20 cellular contexts compared by ENCODE assay signal in the genomic region with DNA sequence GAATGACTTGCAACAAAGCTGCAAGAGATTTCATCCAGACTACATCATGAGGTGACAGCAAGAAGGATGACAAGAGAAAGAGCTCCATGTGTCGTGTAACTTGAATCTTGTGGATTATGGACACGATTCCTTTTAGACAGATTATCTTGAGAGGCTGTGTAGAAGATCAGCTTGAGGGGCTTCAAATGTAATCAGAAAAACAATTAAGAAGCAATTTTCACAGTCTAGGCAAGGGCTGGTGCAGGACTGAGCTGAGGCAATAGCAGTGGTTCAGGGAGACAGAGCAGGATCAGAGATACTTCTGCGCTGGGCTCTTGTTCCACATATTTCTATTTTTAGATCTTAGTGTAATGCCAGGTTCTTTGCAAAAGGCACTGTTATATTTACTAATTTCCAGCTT.
A peak's percentile ranks its signal among the peaks of the same experiment; 100 is the strongest.
DNase-seq lines count a peak whose midpoint lies in the region; ATAC-seq and TF ChIP-seq lines count a peak whose summit lies in the region.
"Had no signal": no experiment of that assay in that cellular context is flagged by ENCODE, and none has a peak within 500 bp of the region (broad histone marks: within the 10 kb centered on the region; RNA-seq: fewer than 3 reads in every experiment).

No MANE protein-coding gene starts in this region.

- no peak overlapping the region for H3K4me3 Mint-ChIP-seq in neural crest cell
- H3K4me3 Mint-ChIP-seq: CD14-positive monocyte; CD4-positive, alpha-beta memory T cell; CD4-positive, CD25-positive, alpha-beta regulatory T cell; CD8-positive, alpha-beta memory T cell had no signal

- H3K36me3 ChIP-seq in WERI-Rb-1 = no peaks in the 10 kb centered on the region
- no peaks in the 10 kb centered on the region for H3K36me3 ChIP-seq in testis (ENCODE audit: low read depth, missing control alignments)
- H3K36me3 ChIP-seq: BE2C, BLaER1 had no signal

- H3K4me1 Mint-ChIP-seq in neural crest cell = no peaks in the 10 kb centered on the region
- H3K4me1 Mint-ChIP-seq: CD14-positive monocyte; CD4-positive, alpha-beta memory T cell; CD8-positive, alpha-beta memory T cell had no signal

- TF ChIP-seq CTCF in WERI-Rb-1 (IDR thresholded peaks at IDR 0.05; ENCODE audit: low read depth, low read length) (no peak), neural crest cell (conservative IDR thresholded peaks at IDR 0.05) (no peak), testis (IDR thresholded peaks at IDR 0.05) (no peak)

- H3K36me3 Mint-ChIP-seq in neural crest cell (ENCODE audit: low read depth) = peaks cover 4% of the 10 kb centered on the region
- H3K36me3 Mint-ChIP-seq: CD14-positive monocyte; CD4-positive, alpha-beta memory T cell; CD4-positive, CD25-positive, alpha-beta regulatory T cell; CD8-positive, alpha-beta memory T cell had no signal

- WGBS in testis, 2 donors = 69 to 84% methylated on average over 3 of the region's 3 CpGs

- no peaks in the 10 kb centered on the region for H3K4me1 ChIP-seq in testis
- H3K4me1 ChIP-seq: BE2C had no signal

- ATAC-seq in GM18867 (IDR thresholded peaks at IDR 0.05; ENCODE audit: unreplicated experiment) = no peak

- H3K4me3 ChIP-seq in WERI-Rb-1 (ENCODE audit: low read depth, low read length) = 0 out of 2 replicates have a peak overlapping the region, but pooled peaks have one; percentile 3
- no peak overlapping the region for H3K4me3 ChIP-seq in testis
- H3K4me3 ChIP-seq: BLaER1 had no signal

- no peak for TF ChIP-seq POLR2A in testis (IDR thresholded peaks at IDR 0.05)

- peak overlapping the region; percentile 28 for H3K27ac Mint-ChIP-seq in neural crest cell (ENCODE audit: unreplicated experiment)
- H3K27ac Mint-ChIP-seq: CD4-positive, alpha-beta memory T cell; CD4-positive, CD25-positive, alpha-beta regulatory T cell; CD8-positive, alpha-beta memory T cell had no signal

- DNase-seq in NCI-H524 (lab: John Stamatoyannopoulos, UW) (peak; percentile 51 to 66), NCI-H82 (lab: John Stamatoyannopoulos, UW) (peak; percentile 94), WERI-Rb-1 (peak; percentile 72), neural crest cell (ENCODE audit: low read depth, low spot score) (no peak), testis (no peak), anterior cingulate cortex (lab: John Stamatoyannopoulos, UW) (no peak)
- DNase-seq in activated CD4-positive, CD25-positive, alpha-beta regulatory T cell (lab: John Stamatoyannopoulos, UW) = no peak
- DNase-seq: 8988T; ACHN; BE2C; C1 segment of cervical spinal cord; CD4-positive, alpha-beta memory T cell; CD4-positive, CD25-positive, alpha-beta regulatory T cell; CD8-positive, alpha-beta memory T cell; COR-L47; DMS79 treated with DMSO at 0.1 percent for 48 hours; GF-D8 had no signal

- H3K9me3 ChIP-seq in WERI-Rb-1 (ENCODE audit: severe bottlenecking) (peaks cover 11% of the 10 kb centered on the region), testis (no peaks in the 10 kb centered on the region)
- H3K9me3 ChIP-seq: BE2C, BLaER1 had no signal

- H3K27me3 ChIP-seq in WERI-Rb-1 (ENCODE audit: insufficient read depth, low read depth, severe bottlenecking) (no peaks in the 10 kb centered on the region), testis (no peaks in the 10 kb centered on the region)
- H3K27me3 ChIP-seq: BE2C, BLaER1 had no signal

- H3K27ac ChIP-seq in WERI-Rb-1 (peak overlapping the region; percentile 82), testis (no peak overlapping the region)
- H3K27ac ChIP-seq: BLaER1 had no signal

- no peaks in the 10 kb centered on the region for H3K27me3 Mint-ChIP-seq in neural crest cell (ENCODE audit: low read depth)
- H3K27me3 Mint-ChIP-seq: CD4-positive, alpha-beta memory T cell; CD4-positive, CD25-positive, alpha-beta regulatory T cell had no signal

- peaks cover 14% of the 10 kb centered on the region for H3K9me3 Mint-ChIP-seq in neural crest cell

- intact Hi-C loops in testis (cut with DNase I; ENCODE audit: low total_unique reads) = no loop called here

Comparison
In these comparisons a context has a peak if more than half of its experiments do, and no peak if none do; other contexts are left out.
1. DNase-seq: peak in NCI-H524 (2 of 2), NCI-H82 (single experiment) and WERI-Rb-1 (single experiment); none in neural crest cell (single experiment), activated CD4-positive, CD25-positive, alpha-beta regulatory T cell (0 of 4), testis (single experiment) and anterior cingulate cortex (0 of 58).